In the genomic region with DNA sequence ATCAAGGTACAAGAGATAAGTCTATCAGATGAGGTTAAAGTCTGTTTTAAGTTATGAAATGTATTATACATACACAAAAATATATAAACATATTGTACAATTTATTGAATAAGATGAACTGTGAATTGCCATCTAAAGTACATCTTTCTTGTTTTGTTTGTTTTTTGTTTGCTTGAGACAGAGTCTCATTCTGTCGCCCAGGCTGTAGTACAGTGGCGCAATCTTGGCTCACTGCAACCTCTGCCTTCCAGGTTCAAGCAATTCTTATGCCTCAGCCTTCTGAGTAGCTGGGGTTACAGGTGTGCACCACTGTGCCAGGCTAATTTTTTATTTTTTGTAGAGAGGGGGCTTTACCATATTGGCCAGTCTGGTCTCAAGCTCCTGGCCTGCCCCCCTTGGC, we compare ENCODE assay signal across 32 cellular contexts.
"Had no signal": no experiment of that assay in that cellular context is flagged by ENCODE, and none has a peak within 500 bp of the region (broad histone marks: within the 10 kb centered on the region; RNA-seq: fewer than 3 reads in every experiment).

No MANE protein-coding gene starts in this region.

- H3K36me3 Mint-ChIP-seq: naive B cell; natural killer cell treated with Interleukin-12 subunit alpha and Interleukin-12 subunit beta and Interleukin-15 and Interleukin-18, amount 100 ng/mL, for 72 hours; stimulated activated memory B cell treated with anti-CD40 and anti-IgM and Interleukin-4, amounts not matched to agents 10 μg/mL and 1 μg/mL and 100 μg/mL, for 72 hours; type B pancreatic cell had no signal

- ATAC-seq: naive thymus-derived CD8-positive, alpha-beta T cell; natural killer cell treated with Interleukin-12 subunit alpha and Interleukin-12 subunit beta and Interleukin-15 and Interleukin-18, amount 100 ng/mL, for 72 hours; psoas muscle; right cardiac atrium; sciatic nerve; stimulated activated memory B cell treated with anti-CD40 and anti-IgM and Interleukin-4, amounts not matched to agents 10 μg/mL and 1 μg/mL and 100 μg/mL, for 72 hours; stimulated activated naive CD8-positive, alpha-beta T cell treated with anti-CD3 and anti-CD28 coated beads, Interleukin-15, amount 100 ng/mL, for 72 hours; stimulated activated naive CD8-positive, alpha-beta T cell treated with anti-CD3 and anti-CD28 coated beads, Interleukin-15, Interleukin-2, amounts not matched to agents 100 U/mL and 50 U/mL, for 24 hours; upper lobe of right lung had no signal

- DNase-seq: naive B cell; naive thymus-derived CD8-positive, alpha-beta T cell; nephron progenitor cell; occipital lobe; ovary; posterior cingulate gyrus; psoas muscle; spleen; stimulated activated CD4-positive, alpha-beta T cell treated with anti-CD3 and anti-CD28 coated beads, Interleukin-12 subunit alpha, Interleukin-12 subunit beta, amount 100 ng/mL, for 4 hours; stimulated activated CD4-positive, alpha-beta T cell treated with anti-CD3 and anti-CD28 coated beads, Interleukin-1b, Interleukin-23, amount 100 ng/mL, for 48 hours; stimulated activated CD4-positive, alpha-beta T cell treated with anti-CD3 and anti-CD28 coated beads, Interleukin-4, amount 100 ng/mL, for 1 hour; stimulated activated CD4-positive, alpha-beta T cell treated with anti-CD3 and anti-CD28 coated beads, Interleukin-4, amount 100 ng/mL, for 4 hours; stimulated activated CD8-positive, alpha-beta memory T cell treated with anti-CD3 and anti-CD28 coated beads, Interleukin-4, amount 100 ng/mL, for 48 hours; stimulated activated naive CD4-positive, alpha-beta T cell; stimulated activated naive CD8-positive, alpha-beta T cell treated with anti-CD3 and anti-CD28 coated beads, Interleukin-15, amount 100 ng/mL, for 72 hours; stimulated activated naive CD8-positive, alpha-beta T cell treated with anti-CD3 and anti-CD28 coated beads, Interleukin-15, Interleukin-2, amounts not matched to agents 100 U/mL and 50 U/mL, for 24 hours; substantia nigra; testis; tibial artery; transverse colon; upper lobe of right lung; uterus had no signal

- H3K4me1 Mint-ChIP-seq: nephron progenitor cell; neural crest cell; stimulated activated memory B cell treated with anti-CD40 and anti-IgM and Interleukin-4, amounts not matched to agents 10 μg/mL and 1 μg/mL and 100 μg/mL, for 72 hours; stimulated activated naive CD8-positive, alpha-beta T cell treated with anti-CD3 and anti-CD28 coated beads, Interleukin-15, amount 100 ng/mL, for 72 hours had no signal

- H3K27ac ChIP-seq: ovary, parathyroid adenoma, psoas muscle, suprapubic skin, testis, tibial artery, transverse colon, upper lobe of right lung, uterus had no signal

- H3K9me3 Mint-ChIP-seq: natural killer cell treated with Interleukin-12 subunit alpha and Interleukin-12 subunit beta and Interleukin-15 and Interleukin-18, amount 100 ng/mL, for 72 hours; neural crest cell; stimulated activated memory B cell treated with anti-CD40 and anti-IgM and Interleukin-4, amounts not matched to agents 10 μg/mL and 1 μg/mL and 100 μg/mL, for 72 hours had no signal

- H3K9ac ChIP-seq: parathyroid adenoma had no signal

- H3K27ac Mint-ChIP-seq: naive thymus-derived CD8-positive, alpha-beta T cell; natural killer cell treated with Interleukin-12 subunit alpha and Interleukin-12 subunit beta and Interleukin-15 and Interleukin-18, amount 100 ng/mL, for 72 hours; nephron progenitor cell; progenitor cell of endocrine pancreas; stimulated activated memory B cell treated with anti-CD40 and anti-IgM and Interleukin-4, amounts not matched to agents 10 μg/mL and 1 μg/mL and 100 μg/mL, for 72 hours; stimulated activated naive CD8-positive, alpha-beta T cell treated with anti-CD3 and anti-CD28 coated beads, Interleukin-15, amount 100 ng/mL, for 72 hours; type B pancreatic cell had no signal

- H3K27me3 ChIP-seq: ovary, spleen, suprapubic skin, testis, transverse colon, upper lobe of right lung, uterus had no signal

- H3K4me1 ChIP-seq: parathyroid adenoma, psoas muscle, suprapubic skin, testis, tibial artery, transverse colon, upper lobe of right lung, uterus had no signal

- H3K79me2 ChIP-seq: parathyroid adenoma had no signal

- H3K4me3 ChIP-seq: ovary, psoas muscle, skin epidermis, spleen, suprapubic skin, testis, tibial artery, transverse colon, upper lobe of right lung, uterus had no signal

- H3K9me3 ChIP-seq: ovary, psoas muscle, suprapubic skin, testis, tibial artery, transverse colon, upper lobe of right lung, uterus had no signal

- H3K4me3 Mint-ChIP-seq: naive B cell; naive thymus-derived CD8-positive, alpha-beta T cell; natural killer cell treated with Interleukin-12 subunit alpha and Interleukin-12 subunit beta and Interleukin-15 and Interleukin-18, amount 100 ng/mL, for 72 hours; nephron progenitor cell; neural crest cell; stimulated activated memory B cell treated with anti-CD40 and anti-IgM and Interleukin-4, amounts not matched to agents 10 μg/mL and 1 μg/mL and 100 μg/mL, for 72 hours; stimulated activated naive CD8-positive, alpha-beta T cell treated with anti-CD3 and anti-CD28 coated beads, Interleukin-15, amount 100 ng/mL, for 72 hours; type B pancreatic cell had no signal

- H3K27me3 Mint-ChIP-seq: progenitor cell of endocrine pancreas; stimulated activated memory B cell treated with anti-CD40 and anti-IgM and Interleukin-4, amounts not matched to agents 10 μg/mL and 1 μg/mL and 100 μg/mL, for 72 hours had no signal

- H3K36me3 ChIP-seq: ovary, spleen, suprapubic skin, tibial artery, transverse colon, upper lobe of right lung, uterus had no signal

- H2AFZ ChIP-seq: parathyroid adenoma had no signal
